Comparison of ENCODE assay signal across 2 cellular contexts in the genomic region with DNA sequence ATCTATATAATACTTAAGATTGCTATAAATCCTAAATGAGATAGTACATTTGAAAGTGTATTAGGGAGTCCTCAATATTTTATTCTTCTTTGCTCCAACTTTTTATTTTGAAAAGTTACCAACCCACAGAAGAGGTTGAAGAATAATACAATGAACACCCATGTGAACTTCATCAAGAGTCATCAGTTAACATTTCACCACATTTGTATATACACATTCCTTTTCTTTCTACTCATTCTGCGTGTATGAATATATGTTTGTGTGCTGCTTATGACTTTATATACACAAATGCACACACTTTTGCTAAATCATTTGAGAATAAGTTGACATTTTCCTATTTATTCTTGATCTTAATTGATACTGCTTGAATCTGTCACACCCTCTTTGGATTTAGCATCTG.
TF ChIP-seq lines count a peak whose summit lies in the region.

No MANE protein-coding gene starts in this region.

TF ChIP-seq in A549, 52 proteins besides CTCF, POLR2A, EP300 and RAD21:
- TF ChIP-seq KDM1A (IDR thresholded peaks at IDR 0.05; ENCODE audit: low read depth) (no peak), CEBPB (IDR thresholded peaks at IDR 0.05) (no peak), HOXB5 (CRISPR knock-in tag; IDR thresholded peaks at IDR 0.05) (no peak), ZSCAN20 (CRISPR knock-in tag; IDR thresholded peaks at IDR 0.05) (no peak), ZNF302 (CRISPR knock-in tag; IDR thresholded peaks at IDR 0.05) (no peak), JUNB (IDR thresholded peaks at IDR 0.05) (no peak), FOSB (CRISPR knock-in tag; IDR thresholded peaks at IDR 0.05) (no peak), FOSL2 (IDR thresholded peaks at IDR 0.05) (no peak), FOSL2 (CRISPR knock-in tag; IDR thresholded peaks at IDR 0.05) (no peak), CBX8 (IDR thresholded peaks at IDR 0.05) (no peak), FOXS1 (CRISPR knock-in tag; IDR thresholded peaks at IDR 0.05) (no peak), SREBF2 (IDR thresholded peaks at IDR 0.05) (no peak), NFE2L2 (conservative IDR thresholded peaks at IDR 0.05; ENCODE audit: low read length) (no peak), MYC (IDR thresholded peaks at IDR 0.05; ENCODE audit: borderline replicate concordance, low read length) (no peak), EHMT2 (IDR thresholded peaks at IDR 0.05; ENCODE audit: low read depth) (no peak), HOXB13 (CRISPR knock-in tag; IDR thresholded peaks at IDR 0.05; ENCODE audit: low read depth) (no peak), JUN (IDR thresholded peaks at IDR 0.05) (no peak), POLR2AphosphoS2 (conservative IDR thresholded peaks at IDR 0.05; ENCODE audit: low read length) (no peak), RNF2 (IDR thresholded peaks at IDR 0.05; ENCODE audit: borderline replicate concordance, low read depth) (no peak)
- TF ChIP-seq, protein P1, sequence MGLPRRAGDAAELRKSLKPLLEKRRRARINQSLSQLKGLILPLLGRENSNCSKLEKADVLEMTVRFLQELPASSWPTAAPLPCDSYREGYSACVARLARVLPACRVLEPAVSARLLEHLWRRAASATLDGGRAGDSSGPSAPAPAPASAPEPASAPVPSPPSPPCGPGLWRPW (IDR thresholded peaks at IDR 0.05), result no peak
- TF ChIP-seq, protein P2, sequence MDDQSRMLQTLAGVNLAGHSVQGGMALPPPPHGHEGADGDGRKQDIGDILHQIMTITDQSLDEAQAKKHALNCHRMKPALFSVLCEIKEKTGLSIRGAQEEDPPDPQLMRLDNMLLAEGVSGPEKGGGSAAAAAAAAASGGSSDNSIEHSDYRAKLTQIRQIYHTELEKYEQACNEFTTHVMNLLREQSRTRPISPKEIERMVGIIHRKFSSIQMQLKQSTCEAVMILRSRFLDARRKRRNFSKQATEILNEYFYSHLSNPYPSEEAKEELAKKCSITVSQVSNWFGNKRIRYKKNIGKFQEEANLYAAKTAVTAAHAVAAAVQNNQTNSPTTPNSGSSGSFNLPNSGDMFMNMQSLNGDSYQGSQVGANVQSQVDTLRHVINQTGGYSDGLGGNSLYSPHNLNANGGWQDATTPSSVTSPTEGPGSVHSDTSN (IDR thresholded peaks at IDR 0.05), result no peak
TF ChIP-seq in A549: peak in this region for 0.

TF ChIP-seq in IMR-90, 13 proteins besides CTCF, POLR2A, EP300 and RAD21:
- TF ChIP-seq, protein P3, sequence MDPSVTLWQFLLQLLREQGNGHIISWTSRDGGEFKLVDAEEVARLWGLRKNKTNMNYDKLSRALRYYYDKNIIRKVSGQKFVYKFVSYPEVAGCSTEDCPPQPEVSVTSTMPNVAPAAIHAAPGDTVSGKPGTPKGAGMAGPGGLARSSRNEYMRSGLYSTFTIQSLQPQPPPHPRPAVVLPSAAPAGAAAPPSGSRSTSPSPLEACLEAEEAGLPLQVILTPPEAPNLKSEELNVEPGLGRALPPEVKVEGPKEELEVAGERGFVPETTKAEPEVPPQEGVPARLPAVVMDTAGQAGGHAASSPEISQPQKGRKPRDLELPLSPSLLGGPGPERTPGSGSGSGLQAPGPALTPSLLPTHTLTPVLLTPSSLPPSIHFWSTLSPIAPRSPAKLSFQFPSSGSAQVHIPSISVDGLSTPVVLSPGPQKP (IDR thresholded peaks at IDR 0.05; ENCODE audit: borderline replicate concordance, low read depth, low read length), result no peak
- TF ChIP-seq FOS (IDR thresholded peaks at IDR 0.05; ENCODE audit: low read depth, low read length), result peak; percentile 43; the same call in 1 of the 2 replicates
- TF ChIP-seq CEBPB (IDR thresholded peaks at IDR 0.05; ENCODE audit: low read depth, low read length), result no peak; the same call in 1 of the 2 replicates
- TF ChIP-seq RFX5 (IDR thresholded peaks at IDR 0.05; ENCODE audit: low read depth, low read length), result no peak
TF ChIP-seq in IMR-90: peak in this region for 1.
